In genomic region chr1:35574655-35575400, GRCh38 we compare ENCODE assay signal across 3 cellular contexts.
TF ChIP-seq lines count a peak whose summit lies in the region.

No MANE protein-coding gene starts in this region.

TF ChIP-seq in SK-N-SH, 30 proteins besides CTCF, POLR2A, EP300 and RAD21:
- TF ChIP-seq RXRA (IDR thresholded peaks at IDR 0.05; ENCODE audit: borderline replicate concordance, low read depth) (no peak), SIN3A (IDR thresholded peaks at IDR 0.05; ENCODE audit: borderline replicate concordance, low read depth, low read length) (no peak), POLR2AphosphoS5 (IDR thresholded peaks at IDR 0.05; ENCODE audit: low read depth, low read length) (no peak), FOXM1 (IDR thresholded peaks at IDR 0.05; ENCODE audit: low read depth) (no peak), SMC3 (IDR thresholded peaks at IDR 0.05; ENCODE audit: low read depth, low read length) (no peak), PBX3 (IDR thresholded peaks at IDR 0.05) (no peak), TEAD4 (IDR thresholded peaks at IDR 0.05; ENCODE audit: borderline replicate concordance, insufficient read depth) (no peak), YY1 (IDR thresholded peaks at IDR 0.05; ENCODE audit: low read depth) (no peak)

TF ChIP-seq in SK-N-SH treated with all-trans-retinoic acid at 6 μM for 48 hours, 23 proteins besides CTCF, POLR2A, EP300 and RAD21:
- TF ChIP-seq CREB5 (CRISPR knock-in tag; IDR thresholded peaks at IDR 0.05; ENCODE audit: low read depth) (no peak), ISL1 (CRISPR knock-in tag; IDR thresholded peaks at IDR 0.05) (no peak), RARB (CRISPR knock-in tag; IDR thresholded peaks at IDR 0.05) (no peak), ZNF565 (CRISPR knock-in tag; conservative IDR thresholded peaks at IDR 0.05; ENCODE audit: low read depth) (no peak), POU6F1 (CRISPR knock-in tag; IDR thresholded peaks at IDR 0.05; ENCODE audit: borderline replicate concordance, low read depth) (no peak), ESRRG (CRISPR knock-in tag; IDR thresholded peaks at IDR 0.05) (no peak), CSDC2 (CRISPR knock-in tag; IDR thresholded peaks at IDR 0.05) (no peak), BACH2 (CRISPR knock-in tag; IDR thresholded peaks at IDR 0.05; ENCODE audit: borderline replicate concordance) (no peak), CSRNP3 (CRISPR knock-in tag; IDR thresholded peaks at IDR 0.05) (no peak), GLIS3 (CRISPR knock-in tag; IDR thresholded peaks at IDR 0.05) (no peak), ZNF8 (CRISPR knock-in tag; IDR thresholded peaks at IDR 0.05) (no peak), ZC3H10 (CRISPR knock-in tag; IDR thresholded peaks at IDR 0.05) (no peak), ZFP30 (CRISPR knock-in tag; IDR thresholded peaks at IDR 0.05) (no peak), PPARA (CRISPR knock-in tag; IDR thresholded peaks at IDR 0.05; ENCODE audit: borderline replicate concordance) (no peak), TSHZ2 (CRISPR knock-in tag; IDR thresholded peaks at IDR 0.05) (no peak), ZFP3 (CRISPR knock-in tag; IDR thresholded peaks at IDR 0.05) (no peak), SNAI2 (CRISPR knock-in tag; IDR thresholded peaks at IDR 0.05) (no peak)

TF ChIP-seq in HEK293T, 16 proteins besides CTCF, POLR2A, EP300 and RAD21:
- TF ChIP-seq ELF4 (IDR thresholded peaks at IDR 0.05) (no peak), FOXK2 (IDR thresholded peaks at IDR 0.05) (no peak), FOXA1 (IDR thresholded peaks at IDR 0.05) (no peak), ARNT (IDR thresholded peaks at IDR 0.05) (no peak), TARDBP (IDR thresholded peaks at IDR 0.05) (no peak), ZNF384 (IDR thresholded peaks at IDR 0.05) (no peak), BHLHE40 (IDR thresholded peaks at IDR 0.05; ENCODE audit: borderline replicate concordance) (no peak)
